In genomic region chr10:21742740-21743412, GRCh38 we compare ENCODE assay signal across 26 cellular contexts.
DNase-seq lines count a peak whose midpoint lies in the region; ATAC-seq and TF ChIP-seq lines count a peak whose summit lies in the region.
"Had no signal": no experiment of that assay in that cellular context is flagged by ENCODE, and none has a peak within 500 bp of the region (broad histone marks: within the 10 kb centered on the region; RNA-seq: fewer than 3 reads in every experiment).

No MANE protein-coding gene starts in this region.

- peak overlapping the region; percentile 75 for H3K27ac Mint-ChIP-seq in CD8-positive, alpha-beta T cell
- peak overlapping the region; percentile 4 for H3K27ac Mint-ChIP-seq in activated naive CD8-positive, alpha-beta T cell treated with anti-CD3 and anti-CD28 coated beads for 36 hours
- peak overlapping the region in 2 of 7 donors; percentile 58 to 67 for H3K27ac Mint-ChIP-seq in CD14-positive monocyte
- H3K27ac Mint-ChIP-seq: activated CD8-positive, alpha-beta T cell treated with anti-CD3 and anti-CD28 coated beads, Interleukin-2, amount 10 ng/mL, durations not matched to agents 7 days and 5 days; HFFc6; natural killer cell treated with Interleukin-12 subunit alpha and Interleukin-12 subunit beta and Interleukin-15 and Interleukin-18, amount 100 ng/mL, for 72 hours had no signal

- TSS peak; percentile 26 for BruUV-seq in A673 (replicated peaks; lab: Mats Ljungman, UMichigan)

- H3K4me1 ChIP-seq in A673 (ENCODE audit: insufficient read depth, low read length, poor library complexity, severe bottlenecking) (no peaks in the 10 kb centered on the region), liver (ENCODE audit: control insufficient read depth in 4 of 4, insufficient read depth in 4 of 4, low read length in 3 of 4) (peaks cover 0 to 8% (median 4%) of the 10 kb centered on the region in 4 donors), esophagus squamous epithelium (peaks cover 0 to 26% (median 6%) of the 10 kb centered on the region in 3 donors)
- H3K4me1 ChIP-seq in CD8-positive, alpha-beta T cell (ENCODE audit: insufficient read depth, low read length): peaks cover 23% of the 10 kb centered on the region
- H3K4me1 ChIP-seq: right atrium auricular region, SJSA1, upper lobe of right lung had no signal

- H3K4me3 Mint-ChIP-seq in CD8-positive, alpha-beta T cell: no peak overlapping the region
- H3K4me3 Mint-ChIP-seq in activated naive CD8-positive, alpha-beta T cell treated with anti-CD3 and anti-CD28 coated beads for 36 hours: no peak overlapping the region
- no peak overlapping the region for H3K4me3 Mint-ChIP-seq in CD14-positive monocyte
- H3K4me3 Mint-ChIP-seq: activated CD8-positive, alpha-beta T cell treated with anti-CD3 and anti-CD28 coated beads, Interleukin-2, amount 10 ng/mL, durations not matched to agents 7 days and 5 days; CD8-positive, alpha-beta memory T cell; HFFc6; natural killer cell treated with Interleukin-12 subunit alpha and Interleukin-12 subunit beta and Interleukin-15 and Interleukin-18, amount 100 ng/mL, for 72 hours; T-cell had no signal

- H3K27me3 ChIP-seq in A673 (replicated peaks; ENCODE audit: insufficient read depth, low read depth, low read length, poor library complexity) (no peaks in the 10 kb centered on the region), liver (ENCODE audit: control insufficient read depth in 4 of 4, insufficient read depth in 4 of 4, low read length in 3 of 4) (no peaks in the 10 kb centered on the region), esophagus squamous epithelium (no peaks in the 10 kb centered on the region)
- H3K27me3 ChIP-seq in CD8-positive, alpha-beta T cell (ENCODE audit: insufficient read depth, low read length): no peaks in the 10 kb centered on the region
- H3K27me3 ChIP-seq: right atrium auricular region, SJSA1, spleen, upper lobe of right lung had no signal

- no peak for DNase-seq in A673 (ENCODE audit: low spot score)
- no peak for DNase-seq in CD8-positive, alpha-beta T cell
- no peak for DNase-seq in activated naive CD8-positive, alpha-beta T cell treated with anti-CD3 and anti-CD28 coated beads for 36 hours
- DNase-seq in CD14-positive monocyte (ENCODE audit: low spot score): no peak
- no peak for DNase-seq in amniotic stem cell (lab: John Stamatoyannopoulos, UW)
- no peak for DNase-seq in esophagus squamous epithelium (lab: John Stamatoyannopoulos, UW)
- DNase-seq: activated CD4-positive, alpha-beta T cell treated with anti-CD3 and anti-CD28 coated beads for 1 hour; activated CD8-positive, alpha-beta T cell treated with anti-CD3 and anti-CD28 coated beads, Interleukin-2, amount 10 ng/mL, durations not matched to agents 7 days and 5 days; activated effector memory CD4-positive, alpha-beta T cell treated with Interleukin-2 at 50 U/mL for 16 hours; CD8-positive, alpha-beta memory T cell; cerebellar nuclear complex; DMS 273 treated with DMSO at 0.1 percent for 48 hours; HFFc6; IMR-90; islet precursor cell; NCI-H1048; NCI-H1694; NCI-H524 treated with DMSO at 0.1 percent for 48 hours; spleen; T-cell; upper lobe of right lung had no signal

- H3K36me3 Mint-ChIP-seq in CD8-positive, alpha-beta T cell: peaks cover 56% of the 10 kb centered on the region
- H3K36me3 Mint-ChIP-seq in activated naive CD8-positive, alpha-beta T cell treated with anti-CD3 and anti-CD28 coated beads for 36 hours: peaks cover 30% of the 10 kb centered on the region
- H3K36me3 Mint-ChIP-seq in CD14-positive monocyte: peaks cover 61 to 64% of the 10 kb centered on the region in 2 donors

- no peak overlapping the region for H3K9ac ChIP-seq in liver (ENCODE audit: low read depth in 1 of 2, low read length in 2 of 2)
- H3K9ac ChIP-seq: parathyroid adenoma had no signal

- no peaks in the 10 kb centered on the region for H3K9me3 ChIP-seq in A673 (ENCODE audit: low read depth, low read length, poor library complexity, severe bottlenecking)
- H3K9me3 ChIP-seq in CD8-positive, alpha-beta T cell (ENCODE audit: low read length): no peaks in the 10 kb centered on the region
- H3K9me3 ChIP-seq in liver (ENCODE audit: control insufficient read depth in 4 of 4, low read length in 3 of 4): no peaks in the 10 kb centered on the region
- H3K9me3 ChIP-seq in esophagus squamous epithelium: no peaks in the 10 kb centered on the region
- H3K9me3 ChIP-seq: right atrium auricular region, SJSA1, spleen, upper lobe of right lung had no signal

- peaks cover 40% of the 10 kb centered on the region for H3K36me3 ChIP-seq in A673 (ENCODE audit: insufficient read depth, low read length, poor library complexity, severe bottlenecking)
- H3K36me3 ChIP-seq in CD8-positive, alpha-beta T cell (ENCODE audit: insufficient read depth, low read length): peaks cover 11% of the 10 kb centered on the region
- peaks cover 1 to 32% (median 26%) of the 10 kb centered on the region in 4 donors for H3K36me3 ChIP-seq in liver (ENCODE audit: control insufficient read depth in 4 of 4, insufficient read depth in 3 of 4, low read depth in 1 of 4, low read length in 3 of 4)
- peaks cover 0 to 78% (median 0%) of the 10 kb centered on the region in 3 donors for H3K36me3 ChIP-seq in esophagus squamous epithelium

- no peak for TF ChIP-seq POLR2A in esophagus squamous epithelium (IDR thresholded peaks at IDR 0.05)

- H3K9me3 Mint-ChIP-seq in CD8-positive, alpha-beta T cell: no peaks in the 10 kb centered on the region
- H3K9me3 Mint-ChIP-seq in activated naive CD8-positive, alpha-beta T cell treated with anti-CD3 and anti-CD28 coated beads for 36 hours: no peaks in the 10 kb centered on the region
- peaks cover 0 to 8% (median 5%) of the 10 kb centered on the region in 7 donors for H3K9me3 Mint-ChIP-seq in CD14-positive monocyte
- H3K9me3 Mint-ChIP-seq: CD8-positive, alpha-beta memory T cell; HFFc6; natural killer cell treated with Interleukin-12 subunit alpha and Interleukin-12 subunit beta and Interleukin-15 and Interleukin-18, amount 100 ng/mL, for 72 hours; T-cell had no signal

- TF ChIP-seq CTCF in A673 (conservative IDR thresholded peaks at IDR 0.05; ENCODE audit: low read depth, low read length) (no peak), liver (IDR thresholded peaks at IDR 0.05; ENCODE audit: low read depth, low read length, missing input control) (no peak), CD14-positive monocyte (IDR thresholded peaks at IDR 0.05) (no peak), esophagus squamous epithelium (IDR thresholded peaks at IDR 0.05) (no peak)
- no peak for TF ChIP-seq CTCF in CD8-positive, alpha-beta T cell (IDR thresholded peaks at IDR 0.05)

- no peak overlapping the region for H3K27ac ChIP-seq in A673 (ENCODE audit: low read depth, low read length, poor library complexity, severe bottlenecking)
- H3K27ac ChIP-seq in CD8-positive, alpha-beta T cell (ENCODE audit: low read depth, low read length): no peak overlapping the region
- no peak overlapping the region for H3K27ac ChIP-seq in liver (ENCODE audit: low read depth in 1 of 2, low read length in 2 of 2)
- H3K27ac ChIP-seq in esophagus squamous epithelium: no peak overlapping the region
- H3K27ac ChIP-seq: parathyroid adenoma, right atrium auricular region, SJSA1, spleen, upper lobe of right lung had no signal

- POLR2A ChIA-PET in A673 (lab: Charles Lee; ENCODE audit: low non-redundant PET): no interaction called here
- POLR2A ChIA-PET in CD8-positive, alpha-beta T cell (lab: Charles Lee): interaction anchor here (0.9 kb wide), 1 partner anchor 9 kb away, joined by 3 read pairs; no protein-coding TSS in a partner anchor

- 86% methylated on average over 5 of the region's 5 CpGs for WGBS in liver
- 80 to 84% methylated on average over 5 of the region's 5 CpGs for WGBS in esophagus squamous epithelium, 2 donors

- no peaks in the 10 kb centered on the region for H3K27me3 Mint-ChIP-seq in CD8-positive, alpha-beta T cell (ENCODE audit: low read depth)
- no peaks in the 10 kb centered on the region for H3K27me3 Mint-ChIP-seq in activated naive CD8-positive, alpha-beta T cell treated with anti-CD3 and anti-CD28 coated beads for 36 hours
- H3K27me3 Mint-ChIP-seq in CD14-positive monocyte (ENCODE audit: low read depth in 3 of 3): no peaks in the 10 kb centered on the region
- H3K27me3 Mint-ChIP-seq: CD8-positive, alpha-beta memory T cell; natural killer cell treated with Interleukin-12 subunit alpha and Interleukin-12 subunit beta and Interleukin-15 and Interleukin-18, amount 100 ng/mL, for 72 hours; T-cell had no signal

- intact Hi-C loops in A673 (cut with micrococcal nuclease; ENCODE audit: unreplicated experiment): no loop called here
- intact Hi-C loops in CD8-positive, alpha-beta T cell (cut with DNase I, micrococcal nuclease): no loop called here
- intact Hi-C loops in CD14-positive monocyte (cut with micrococcal nuclease): no loop called here
- intact Hi-C loops in esophagus squamous epithelium (cut with DNase I): no loop called here

- H3K4me3 ChIP-seq in A673 (ENCODE audit: low read depth, low read length, poor library complexity, severe bottlenecking) (no peak overlapping the region), liver (ENCODE audit: low read depth in 1 of 3, low read length in 3 of 3) (no peak overlapping the region), esophagus squamous epithelium (no peak overlapping the region)
- H3K4me3 ChIP-seq in CD8-positive, alpha-beta T cell (ENCODE audit: low read depth, low read length): no peak overlapping the region
- H3K4me3 ChIP-seq: right atrium auricular region, SJSA1, spleen, upper lobe of right lung had no signal

- TF ChIP-seq RAD21 in liver (IDR thresholded peaks at IDR 0.05): no peak

- CTCF ChIA-PET in A673 (lab: Charles Lee): no interaction called here
- CTCF ChIA-PET in CD8-positive, alpha-beta T cell (lab: Charles Lee): interaction anchor here (1.2 to 1.5 kb wide), 2 partner anchors 11 to 15 kb away, joined by 4 to 7 read pairs; no protein-coding TSS in a partner anchor

- ATAC-seq in CD8-positive, alpha-beta T cell: no peak
- ATAC-seq: activated CD8-positive, alpha-beta T cell treated with anti-CD3 and anti-CD28 coated beads, Interleukin-2, amount 10 ng/mL, durations not matched to agents 7 days and 5 days; natural killer cell treated with Interleukin-12 subunit alpha and Interleukin-12 subunit beta and Interleukin-15 and Interleukin-18, amount 100 ng/mL, for 72 hours; T-cell; upper lobe of right lung had no signal

- H3K4me1 Mint-ChIP-seq in CD8-positive, alpha-beta T cell (ENCODE audit: low read depth): peaks cover 54% of the 10 kb centered on the region
- H3K4me1 Mint-ChIP-seq in activated naive CD8-positive, alpha-beta T cell treated with anti-CD3 and anti-CD28 coated beads for 36 hours: peaks cover 26% of the 10 kb centered on the region
- peaks cover 2% of the 10 kb centered on the region for H3K4me1 Mint-ChIP-seq in CD14-positive monocyte

TF ChIP-seq in liver, 16 proteins besides CTCF, POLR2A, EP300 and RAD21 (continues in another document):
- TF ChIP-seq TAF1 (conservative IDR thresholded peaks at IDR 0.05) (no peak), MAX (IDR thresholded peaks at IDR 0.05) (no peak), GABPA (IDR thresholded peaks at IDR 0.05 in 1 of 2, conservative IDR thresholded peaks at IDR 0.05 in 1 of 2) (no peak), FOXA2 (IDR thresholded peaks at IDR 0.05) (peak; percentile 14), HNF4G (IDR thresholded peaks at IDR 0.05) (no peak), FOXA1 (IDR thresholded peaks at IDR 0.05) (no peak)
